In genomic region chr10:28532509-28533314, GRCh38 we compare ENCODE assay signal across 1 cellular context.
A peak's percentile ranks its signal among the peaks of the same experiment; 100 is the strongest.
TF ChIP-seq lines count a peak whose summit lies in the region.

WAC (plus strand) TSS chr10:28533118; CDS start chr10:28533580, 462 bp downstream.

TF ChIP-seq in HepG2, 621 proteins besides CTCF, POLR2A, EP300 and RAD21 (continued from another document and continues in another):
- TF ChIP-seq ESRRA (CRISPR knock-in tag; IDR thresholded peaks at IDR 0.05; ENCODE audit: low read depth) = no peak
- TF ChIP-seq ZNF543 (CRISPR knock-in tag; IDR thresholded peaks at IDR 0.05) = 0 out of 2 replicates have a peak, but pooled peaks have one; percentile 79
- peak; percentile 77 for TF ChIP-seq ZNF883 (CRISPR knock-in tag; IDR thresholded peaks at IDR 0.05; ENCODE audit: not compliant biosample characterization)
- no peak for TF ChIP-seq SNAPC4 (CRISPR knock-in tag; IDR thresholded peaks at IDR 0.05)
- peak; percentile 47; the same call in 1 of the 2 replicates for TF ChIP-seq SP4 (CRISPR knock-in tag; IDR thresholded peaks at IDR 0.05)
- TF ChIP-seq ZNF253 (CRISPR knock-in tag; IDR thresholded peaks at IDR 0.05; ENCODE audit: borderline replicate concordance) = no peak
- TF ChIP-seq PRPF4 (IDR thresholded peaks at IDR 0.05; ENCODE audit: low read depth, low read length, poor library complexity, severe bottlenecking) = no peak
- peak; percentile 8 for TF ChIP-seq HNRNPK (IDR thresholded peaks at IDR 0.05; ENCODE audit: low read depth, low read length, poor library complexity, severe bottlenecking)
- peak; percentile 75; the same call in 1 of the 2 replicates for TF ChIP-seq PAWR (CRISPR knock-in tag; IDR thresholded peaks at IDR 0.05; ENCODE audit: borderline replicate concordance)
- TF ChIP-seq ATRX (CRISPR knock-in tag; IDR thresholded peaks at IDR 0.05; ENCODE audit: borderline replicate concordance) = no peak
- peak; percentile 84 for TF ChIP-seq ZNF350 (CRISPR knock-in tag; IDR thresholded peaks at IDR 0.05; ENCODE audit: borderline replicate concordance, low read depth)
- TF ChIP-seq ZNF446 (CRISPR knock-in tag; IDR thresholded peaks at IDR 0.05) = peak; percentile 82; the same call in 1 of the 2 replicates
- peak; percentile 78; the same call in 1 of the 2 replicates for TF ChIP-seq ZBTB26 (CRISPR knock-in tag; IDR thresholded peaks at IDR 0.05; ENCODE audit: borderline replicate concordance)
- TF ChIP-seq SETDB1 (CRISPR knock-in tag; IDR thresholded peaks at IDR 0.05; ENCODE audit: borderline replicate concordance) = peak; percentile 84; the same call in 1 of the 2 replicates
- no peak for TF ChIP-seq ZNF251 (CRISPR knock-in tag; IDR thresholded peaks at IDR 0.05)
- TF ChIP-seq NR2C2 (CRISPR knock-in tag; IDR thresholded peaks at IDR 0.05; ENCODE audit: borderline replicate concordance) = peak; percentile 74
- no peak for TF ChIP-seq ZNF20 (CRISPR knock-in tag; IDR thresholded peaks at IDR 0.05)
- TF ChIP-seq NRL (CRISPR knock-in tag; IDR thresholded peaks at IDR 0.05; ENCODE audit: borderline replicate concordance) = peak; percentile 75
- TF ChIP-seq ZNF121 (CRISPR knock-in tag; IDR thresholded peaks at IDR 0.05) = no peak
- peak; percentile 99 for TF ChIP-seq RBFOX2 (IDR thresholded peaks at IDR 0.05; ENCODE audit: low read depth, low read length)
- peak; percentile 59 for TF ChIP-seq ARNTL (CRISPR knock-in tag; IDR thresholded peaks at IDR 0.05)
- peak; percentile 56; the same call in 1 of the 2 replicates for TF ChIP-seq MTA1 (CRISPR knock-in tag; IDR thresholded peaks at IDR 0.05; ENCODE audit: borderline replicate concordance)
- no peak; the same call in 1 of the 2 replicates for TF ChIP-seq E2F1 (CRISPR knock-in tag; IDR thresholded peaks at IDR 0.05)
- no peak for TF ChIP-seq EHMT2 (IDR thresholded peaks at IDR 0.05; ENCODE audit: borderline replicate concordance, low read depth, low read length)
- no peak for TF ChIP-seq MBD4 (IDR thresholded peaks at IDR 0.05; ENCODE audit: borderline replicate concordance, low read length)
- TF ChIP-seq ZNF788 (CRISPR knock-in tag; IDR thresholded peaks at IDR 0.05; ENCODE audit: borderline replicate concordance) = peak; percentile 88
- TF ChIP-seq TFAP4 (IDR thresholded peaks at IDR 0.05; ENCODE audit: borderline replicate concordance, low read depth) = no peak
- TF ChIP-seq ZNF17 (CRISPR knock-in tag; IDR thresholded peaks at IDR 0.05) = no peak
- TF ChIP-seq ZNF205 (CRISPR knock-in tag; IDR thresholded peaks at IDR 0.05) = 0 out of 2 replicates have a peak, but pooled peaks have one; percentile 46
- no peak; the same call in 1 of the 2 replicates for TF ChIP-seq CHD2 (IDR thresholded peaks at IDR 0.05; ENCODE audit: low read depth, low read length)
- TF ChIP-seq ZNF276 (CRISPR knock-in tag; IDR thresholded peaks at IDR 0.05; ENCODE audit: low read depth) = no peak; the same call in 1 of the 2 replicates
- peak; percentile 95 for TF ChIP-seq SPEN (CRISPR knock-in tag; IDR thresholded peaks at IDR 0.05; ENCODE audit: low read depth)
- TF ChIP-seq MEIS2 (CRISPR knock-in tag; IDR thresholded peaks at IDR 0.05) = peak; percentile 32; the same call in 1 of the 2 replicates
- TF ChIP-seq ZNF407 (CRISPR knock-in tag; IDR thresholded peaks at IDR 0.05; ENCODE audit: not compliant biosample characterization) = peak; percentile 87
- peak; percentile 82 for TF ChIP-seq PHF20 (CRISPR knock-in tag; IDR thresholded peaks at IDR 0.05)
- no peak for TF ChIP-seq ZNF557 (CRISPR knock-in tag; IDR thresholded peaks at IDR 0.05)
- TF ChIP-seq ARID5B (CRISPR knock-in tag; IDR thresholded peaks at IDR 0.05) = peak; percentile 52; the same call in 1 of the 2 replicates
